Comparison of ENCODE assay signal across 8 cellular contexts in genomic region chr11:6251120-6251733, GRCh38. TPM values are rescaled to one million over a fixed set of nuclear protein-coding genes. Genes with fewer than 3 reads are reported as not detected.
DNase-seq lines count a peak whose midpoint lies in the region; ATAC-seq, FAIRE-seq and TF ChIP-seq lines count a peak whose summit lies in the region.

No MANE protein-coding gene starts in this region.

- POLR2A ChIA-PET in AG04450 (lab: Yijun Ruan, JAX): interaction anchor here (0.6 to 1.7 kb wide), 3 partner anchors 62 to 71 kb away, joined by 3 to 9 read pairs (median 4); partner anchors contain the start of gene CAVIN3
- POLR2A ChIA-PET in naive thymus-derived CD4-positive, alpha-beta T cell (lab: Charles Lee): no interaction called here

- H3K9me3 ChIP-seq in AG04450 (ENCODE audit: control insufficient read depth, insufficient read depth, low read length) (no peaks in the 10 kb centered on the region), esophagus squamous epithelium (no peaks in the 10 kb centered on the region)
- H3K9me3 ChIP-seq in naive thymus-derived CD4-positive, alpha-beta T cell (ENCODE audit: control insufficient read depth in 2 of 3, low read length in 3 of 3): no peaks in the 10 kb centered on the region

- FAIRE-seq in urothelium cell line (lab: Jason Lieb, UNC): peak; percentile 30

- H3K27me3 ChIP-seq in AG04450 (ENCODE audit: control insufficient read depth, insufficient read depth, low read length): peaks cover 7% of the 10 kb centered on the region
- H3K27me3 ChIP-seq in esophagus squamous epithelium: peaks cover 0 to 9% (median 0%) of the 10 kb centered on the region in 4 donors
- no peaks in the 10 kb centered on the region for H3K27me3 ChIP-seq in naive thymus-derived CD4-positive, alpha-beta T cell (ENCODE audit: control insufficient read depth in 2 of 2, insufficient read depth in 2 of 2, low read length in 2 of 2)

- no peaks in the 10 kb centered on the region for H3K4me1 Mint-ChIP-seq in naive thymus-derived CD4-positive, alpha-beta T cell

- TF ChIP-seq POLR2A in esophagus squamous epithelium (IDR thresholded peaks at IDR 0.05): no peak

- peak; percentile 32 for DNase-seq in AG04450 (ENCODE audit: low read depth, low spot score)
- peak; percentile 65 for DNase-seq in GM13977 (ENCODE audit: low spot score)
- peak; percentile 12 for DNase-seq in NCI-H446 treated with DMSO at 0.1 percent for 48 hours (lab: John Stamatoyannopoulos, UW)
- DNase-seq in activated CD8-positive, alpha-beta memory T cell treated with anti-CD3 and anti-CD28 coated beads, Interleukin-2, amount 50 U/mL, for 48 hours: peak; percentile 76
- DNase-seq in esophagus squamous epithelium (lab: John Stamatoyannopoulos, UW): no peak
- DNase-seq in naive thymus-derived CD4-positive, alpha-beta T cell: peak in 5 of 9 donors; percentile 21 to 51 (median 27)
- peak; percentile 75 for DNase-seq in urothelium cell line (ENCODE audit: low spot score)

- H3K27me3 Mint-ChIP-seq in naive thymus-derived CD4-positive, alpha-beta T cell: peaks cover 0 to 17% (median 0%) of the 10 kb centered on the region in 5 donors

- intact Hi-C loops in esophagus squamous epithelium (cut with DNase I): no loop called here
- intact Hi-C loops in naive thymus-derived CD4-positive, alpha-beta T cell (cut with micrococcal nuclease): loop anchor here (1.0 to 5.0 kb wide), 5 partner anchors 65 to 254 kb away; partner anchors contain the start of gene HPX (in 1 of the 2)

- peak; percentile 92 for TF ChIP-seq CTCF in AG04450 (IDR thresholded peaks at IDR 0.05; ENCODE audit: low read depth, low read length)
- TF ChIP-seq CTCF in GM13977 (IDR thresholded peaks at IDR 0.05; ENCODE audit: extremely low read depth, insufficient read depth, missing control alignments): peak; percentile 80
- peak; percentile 48 to 88 (median 82) for TF ChIP-seq CTCF in esophagus squamous epithelium (IDR thresholded peaks at IDR 0.05)

- H3K36me3 Mint-ChIP-seq in naive thymus-derived CD4-positive, alpha-beta T cell: no peaks in the 10 kb centered on the region

- no peak overlapping the region for H3K4me3 ChIP-seq in AG04450 (ENCODE audit: low read depth, low read length)
- H3K4me3 ChIP-seq in esophagus squamous epithelium: no peak overlapping the region
- H3K4me3 ChIP-seq in naive thymus-derived CD4-positive, alpha-beta T cell (ENCODE audit: low read length): no peak overlapping the region

- peak; percentile 58 for ATAC-seq in HG02981 (IDR thresholded peaks at IDR 0.05; ENCODE audit: unreplicated experiment)
- peak; percentile 71 for ATAC-seq in naive thymus-derived CD4-positive, alpha-beta T cell

- H3K9me3 Mint-ChIP-seq in naive thymus-derived CD4-positive, alpha-beta T cell: no peaks in the 10 kb centered on the region

- WGBS in esophagus squamous epithelium, 2 donors: 53 to 63% methylated on average over 5 to 6 of the region's 6 CpGs

- no peaks in the 10 kb centered on the region for H3K36me3 ChIP-seq in esophagus squamous epithelium
- H3K36me3 ChIP-seq in naive thymus-derived CD4-positive, alpha-beta T cell (ENCODE audit: control insufficient read depth in 2 of 3, insufficient read depth in 3 of 3, low read length in 3 of 3): no peaks in the 10 kb centered on the region

- CTCF ChIA-PET in AG04450 (lab: Charles Lee): interaction anchor here (0.7 to 7.4 kb wide), 38 partner anchors 9 to 1320 kb away, joined by 3 to 172 read pairs (median 6); partner anchors contain the start of genes CCKBR, CNGA4 and FHIP1B
- CTCF ChIA-PET in naive thymus-derived CD4-positive, alpha-beta T cell (lab: Charles Lee): interaction anchor here (0.6 to 4.8 kb wide), 6 partner anchors 10 to 168 kb away, joined by 3 to 27 read pairs (median 5); partner anchors contain the start of genes APBB1 and CCKBR

- in situ Hi-C loops in GM13977 (cut with MboI; ENCODE audit: low pct_unique_long_range_greater_than_20kb, low sequenced_read_pairs, unreplicated experiment): no loop called here

- H3K27ac Mint-ChIP-seq in naive thymus-derived CD4-positive, alpha-beta T cell: no peak overlapping the region

- H3K4me3 Mint-ChIP-seq in naive thymus-derived CD4-positive, alpha-beta T cell: no peak overlapping the region

- peaks cover 0 to 6% (median 0%) of the 10 kb centered on the region in 3 donors for H3K4me1 ChIP-seq in esophagus squamous epithelium
- no peaks in the 10 kb centered on the region for H3K4me1 ChIP-seq in naive thymus-derived CD4-positive, alpha-beta T cell (ENCODE audit: control insufficient read depth in 2 of 2, insufficient read depth in 2 of 2, low read length in 2 of 2)

- H3K27ac ChIP-seq in AG04450 (ENCODE audit: low read depth, low read length) (no peak overlapping the region), esophagus squamous epithelium (no peak overlapping the region)
- H3K27ac ChIP-seq in naive thymus-derived CD4-positive, alpha-beta T cell (ENCODE audit: low read depth, low read length): no peak overlapping the region

RNA-seq across cellular contexts. Expression of gene CCKBR, which starts 8.4 kb away (rescaled TPM):
- not detected in 2 replicates for polyA plus RNA-seq in AG04450 (2011; rRNA removed)
- not detected in 2 replicates for polyA minus RNA-seq in AG04450 (2011; rRNA and poly(A)+ RNA removed)
- total RNA-seq in esophagus squamous epithelium: under 1 TPM in 2 of 4 donors, not detected in 2; 0.15 to 0.45 TPM
- total RNA-seq in naive thymus-derived CD4-positive, alpha-beta T cell: not detected
- not detected for polyA plus RNA-seq in naive thymus-derived CD4-positive, alpha-beta T cell

RNA-seq across cellular contexts. Expression of gene CNGA4, which starts 12.3 kb away (rescaled TPM):
- 0.04 and 0.07 TPM in 2 replicates for polyA plus RNA-seq in AG04450 (2011; rRNA removed)
- polyA minus RNA-seq in AG04450 (2011; rRNA and poly(A)+ RNA removed): 0.14 TPM in 1 of 2 replicates, not detected in the other
- total RNA-seq in esophagus squamous epithelium: under 1 TPM in 1 of 4 donors, not detected in 3; 0.38 TPM
- under 1 TPM in 4 of 5 experiments, not detected in 1; 0.32 to 0.62 (median 0.37) TPM for total RNA-seq in naive thymus-derived CD4-positive, alpha-beta T cell
- polyA plus RNA-seq in naive thymus-derived CD4-positive, alpha-beta T cell: not detected

RNA-seq across cellular contexts. Expression of gene FHIP1B, which starts 16.8 kb away (rescaled TPM):
- 18.9 and 19.8 TPM in 2 replicates for polyA plus RNA-seq in AG04450 (2011; rRNA removed)
- polyA minus RNA-seq in AG04450 (2011; rRNA and poly(A)+ RNA removed): 17.8 and 18.0 TPM in 2 replicates
- total RNA-seq in esophagus squamous epithelium: 10 to 100 TPM in 3 of 4 donors, 1 to 10 TPM in 1; 8.3 to 33.5 (median 23.1) TPM
- total RNA-seq in naive thymus-derived CD4-positive, alpha-beta T cell: 10 to 100 TPM; 26.8 to 52.4 (median 44.3) TPM
- 10 to 100 TPM in 1 of 2 donors, 1 to 10 TPM in 1; 9.7 to 20.3 TPM for polyA plus RNA-seq in naive thymus-derived CD4-positive, alpha-beta T cell

RNA-seq across cellular contexts. Expression of gene C11orf42, which starts 45.9 kb away (rescaled TPM):
- polyA plus RNA-seq in AG04450 (2011; rRNA removed): not detected in 2 replicates
- polyA minus RNA-seq in AG04450 (2011; rRNA and poly(A)+ RNA removed): not detected in 2 replicates
- total RNA-seq in esophagus squamous epithelium: not detected
- not detected for total RNA-seq in naive thymus-derived CD4-positive, alpha-beta T cell
- polyA plus RNA-seq in naive thymus-derived CD4-positive, alpha-beta T cell: not detected

RNA-seq across cellular contexts. Expression of gene OR52W1, which starts 52.2 kb away (rescaled TPM):
- polyA plus RNA-seq in AG04450 (2011; rRNA removed): not detected in 2 replicates
- polyA minus RNA-seq in AG04450 (2011; rRNA and poly(A)+ RNA removed): not detected in 2 replicates
- total RNA-seq in esophagus squamous epithelium: not detected
- total RNA-seq in naive thymus-derived CD4-positive, alpha-beta T cell: not detected
- not detected for polyA plus RNA-seq in naive thymus-derived CD4-positive, alpha-beta T cell
